8 cellular contexts compared by ENCODE assay signal in genomic region chr13:48975926-48976676, GRCh38. TPM values are rescaled to one million over a fixed set of nuclear protein-coding genes. Genes with fewer than 3 reads are reported as not detected.
DNase-seq lines count a peak whose midpoint lies in the region; ATAC-seq and TF ChIP-seq lines count a peak whose summit lies in the region.

No MANE protein-coding gene starts in this region.

- peak overlapping the region; percentile 92 for H3K4ac ChIP-seq in trophoblast cell (ENCODE audit: low read depth, low read length)

- H3K4me2 ChIP-seq in trophoblast cell (ENCODE audit: low read length): peak overlapping the region; percentile 97

- peak overlapping the region; percentile 98 for H4K12ac ChIP-seq in trophoblast cell (ENCODE audit: low read depth, low read length)

- no peaks in the 10 kb centered on the region for H3K27me3 Mint-ChIP-seq in activated naive CD8-positive, alpha-beta T cell treated with anti-CD3 and anti-CD28 coated beads, Interleukin-2, amount 10 ng/mL, durations not matched to agents 7 days and 5 days

- H3K18ac ChIP-seq in trophoblast cell (ENCODE audit: low read length): peak overlapping the region; percentile 99

- H3K79me1 ChIP-seq in trophoblast cell (ENCODE audit: low read length): peaks cover 13% of the 10 kb centered on the region

- peak overlapping the region; percentile 99 for H2BK5ac ChIP-seq in trophoblast cell (ENCODE audit: low read depth, low read length, poor library complexity)

- peaks cover 35% of the 10 kb centered on the region for H3K36me3 Mint-ChIP-seq in activated naive CD8-positive, alpha-beta T cell treated with anti-CD3 and anti-CD28 coated beads, Interleukin-2, amount 10 ng/mL, durations not matched to agents 7 days and 5 days

- H3K27ac Mint-ChIP-seq in activated naive CD8-positive, alpha-beta T cell treated with anti-CD3 and anti-CD28 coated beads, Interleukin-2, amount 10 ng/mL, durations not matched to agents 7 days and 5 days: peak overlapping the region; percentile 98

- no CpG with 5 or more reads among the region's 85 CpGs for WGBS in trophoblast cell (ENCODE audit: extremely low coverage, insufficient coverage, insufficient read length)
- 0% methylated on average over 2 to 40 of the region's 85 CpGs for WGBS in tibial nerve, 2 donors

- DNase-seq in NAMALWA (ENCODE audit: low spot score) (peak; percentile 87), SKM-1 treated with dmso at 0.1 percent for 144 hours (lab: John Stamatoyannopoulos, UW; ENCODE audit: unreplicated experiment) (peak; percentile 77), Right ventricle myocardium superior (peak; percentile 92), trophoblast cell (peak; percentile 79 to 88), tibial nerve (ENCODE audit: low spot score in 2 of 2) (peak; percentile 61 to 63)
- DNase-seq in activated naive CD8-positive, alpha-beta T cell treated with anti-CD3 and anti-CD28 coated beads, Interleukin-2, amount 10 ng/mL, durations not matched to agents 7 days and 5 days: peak; percentile 90

- H3K4me1 Mint-ChIP-seq in activated naive CD8-positive, alpha-beta T cell treated with anti-CD3 and anti-CD28 coated beads, Interleukin-2, amount 10 ng/mL, durations not matched to agents 7 days and 5 days: peaks cover 31% of the 10 kb centered on the region

- peak; percentile 66 for ATAC-seq in HG02571 (IDR thresholded peaks at IDR 0.05; ENCODE audit: unreplicated experiment)
- ATAC-seq in activated naive CD8-positive, alpha-beta T cell treated with anti-CD3 and anti-CD28 coated beads, Interleukin-2, amount 10 ng/mL, durations not matched to agents 7 days and 5 days (ENCODE audit: low read depth): peak; percentile 83
- peak; percentile 96 for ATAC-seq in Right ventricle myocardium superior (ENCODE audit: poor library complexity)

- no peaks in the 10 kb centered on the region for H3K4me1 ChIP-seq in trophoblast cell (ENCODE audit: control insufficient read depth in 1 of 2, insufficient read depth in 2 of 2, low read length in 2 of 2)
- peaks cover 0 to 43% (median 5%) of the 10 kb centered on the region in 4 donors for H3K4me1 ChIP-seq in tibial nerve

- no peak overlapping the region for H3K23ac ChIP-seq in trophoblast cell (ENCODE audit: low read length)

- H3K14ac ChIP-seq in trophoblast cell (ENCODE audit: low read length): peak overlapping the region; percentile 99

- peaks cover 9% of the 10 kb centered on the region for H3K79me2 ChIP-seq in trophoblast cell (ENCODE audit: control insufficient read depth, insufficient read depth, low read length, poor library complexity)

- peak overlapping the region; percentile 96 for H3K27ac ChIP-seq in trophoblast cell (ENCODE audit: low read depth, low read length)
- H3K27ac ChIP-seq in tibial nerve: peak overlapping the region; percentile 99 to 100 (median 100)

- H3K27me3 ChIP-seq in trophoblast cell (ENCODE audit: insufficient read depth, low read length): no peaks in the 10 kb centered on the region
- no peaks in the 10 kb centered on the region for H3K27me3 ChIP-seq in tibial nerve

- peak overlapping the region; percentile 99 for H2BK120ac ChIP-seq in trophoblast cell (ENCODE audit: insufficient read depth, low read length, poor library complexity)

- TF ChIP-seq POLR2A in GM10847 (IDR thresholded peaks at IDR 0.05; ENCODE audit: extremely low read depth, insufficient read length): peak; percentile 51
- peak in 1 of 2 donors; percentile 56 for TF ChIP-seq POLR2A in tibial nerve (IDR thresholded peaks at IDR 0.05)

- H3K36me3 ChIP-seq in trophoblast cell (ENCODE audit: control insufficient read depth in 1 of 2, insufficient read depth in 2 of 2, low read length in 2 of 2) (no peaks in the 10 kb centered on the region), tibial nerve (no peaks in the 10 kb centered on the region)

- intact Hi-C loops in Right ventricle myocardium superior (cut with DNase I): loop anchor here (10.0 kb wide), 1 partner anchor 139 kb away; no protein-coding TSS in a partner anchor

- peak overlapping the region; percentile 97 for H4K8ac ChIP-seq in trophoblast cell (ENCODE audit: low read depth, low read length)

- peak in 2 of 5 experiments; percentile 7 to 39 for TF ChIP-seq CTCF in tibial nerve (IDR thresholded peaks at IDR 0.05)

- H3K4me3 ChIP-seq in trophoblast cell (ENCODE audit: low read depth, low read length) (peak overlapping the region; percentile 93), tibial nerve (peak overlapping the region; percentile 64 to 96 (median 96))

- peak overlapping the region; percentile 92 for H3K4me3 Mint-ChIP-seq in activated naive CD8-positive, alpha-beta T cell treated with anti-CD3 and anti-CD28 coated beads, Interleukin-2, amount 10 ng/mL, durations not matched to agents 7 days and 5 days

- H3K9me3 ChIP-seq in trophoblast cell (ENCODE audit: insufficient read depth, low read depth, low read length): no peaks in the 10 kb centered on the region
- H3K9me3 ChIP-seq in tibial nerve: peaks cover 0 to 6% (median 0%) of the 10 kb centered on the region in 4 donors

- TF ChIP-seq EP300 in tibial nerve (IDR thresholded peaks at IDR 0.05): peak in 1 of 2 donors; percentile 81

- peak overlapping the region; percentile 80 for H2BK12ac ChIP-seq in trophoblast cell (ENCODE audit: low read length)

- peaks cover 24% of the 10 kb centered on the region for H3K9me3 Mint-ChIP-seq in activated naive CD8-positive, alpha-beta T cell treated with anti-CD3 and anti-CD28 coated beads, Interleukin-2, amount 10 ng/mL, durations not matched to agents 7 days and 5 days

- H3K9ac ChIP-seq in trophoblast cell (ENCODE audit: low read length): peak overlapping the region; percentile 93

- H2AK5ac ChIP-seq in trophoblast cell (ENCODE audit: low read length): peak overlapping the region; percentile 64

- peak overlapping the region; percentile 98 for H4K91ac ChIP-seq in trophoblast cell (ENCODE audit: low read depth, low read length)

- POLR2A ChIA-PET in activated naive CD8-positive, alpha-beta T cell treated with anti-CD3 and anti-CD28 coated beads, Interleukin-2, amount 10 ng/mL, durations not matched to agents 7 days and 5 days (lab: Charles Lee): interaction anchor here (0.8 to 2.2 kb wide), 16 partner anchors 10 to 754 kb away, joined by 3 to 12 read pairs (median 4); partner anchors contain the start of genes CAB39L, MLNR and SETDB2

- peak overlapping the region; percentile 99 for H2AFZ ChIP-seq in trophoblast cell (ENCODE audit: insufficient read depth, low read length, poor library complexity)

RNA-seq across cellular contexts. Expression of gene FNDC3A, which starts 0.4 kb away (rescaled TPM):
- total RNA-seq in activated naive CD8-positive, alpha-beta T cell treated with anti-CD3 and anti-CD28 coated beads, Interleukin-2, amount 10 ng/mL, durations not matched to agents 7 days and 5 days: 10 to 100 TPM; 30.3 to 31.8 TPM
- total RNA-seq in Right ventricle myocardium superior: 16.9 TPM
- polyA plus RNA-seq in trophoblast cell (2013): 73.5 and 73.7 TPM in 2 replicates
- total RNA-seq in tibial nerve: 10 to 100 TPM; 38.2 to 57.7 (median 47.0) TPM

Comparison
In these comparisons a context has a peak if more than half of its experiments do, and no peak if none do; other contexts are left out.
1. Peak in every context shown above with its lines: DNase-seq, ATAC-seq, H3K4me3 ChIP-seq and H3K27ac ChIP-seq.